14 cellular contexts compared by ENCODE assay signal in genomic region chr17:78959803-78960202, GRCh38. TPM values are rescaled to one million over a fixed set of nuclear protein-coding genes. Genes with fewer than 3 reads are reported as not detected.
DNase-seq lines count a peak whose midpoint lies in the region; ATAC-seq and TF ChIP-seq lines count a peak whose summit lies in the region.
"Had no signal": no experiment of that assay in that cellular context is flagged by ENCODE, and none has a peak within 500 bp of the region (broad histone marks: within the 10 kb centered on the region; RNA-seq: fewer than 3 reads in every experiment).

No MANE protein-coding gene starts in this region.

- no peaks in the 10 kb centered on the region for H3K9me2 ChIP-seq in Karpas-422 (replicated peaks; ENCODE audit: insufficient read depth, low read length)

- peak overlapping the region; percentile 8 for H4K91ac ChIP-seq in trophoblast cell (ENCODE audit: low read depth, low read length)

- no peak overlapping the region for H3K4me2 ChIP-seq in Karpas-422 (ENCODE audit: low read depth, low read length, poor library complexity, severe bottlenecking)
- H3K4me2 ChIP-seq in trophoblast cell (ENCODE audit: low read length) = no peak overlapping the region
- H3K4me2 ChIP-seq: BLaER1 had no signal

- H3K36me3 ChIP-seq in Karpas-422 (ENCODE audit: insufficient read depth, low read length) (no peaks in the 10 kb centered on the region), trophoblast cell (ENCODE audit: control insufficient read depth in 1 of 2, insufficient read depth in 2 of 2, low read length in 2 of 2) (no peaks in the 10 kb centered on the region)
- H3K36me3 ChIP-seq: BLaER1 had no signal

- H4K8ac ChIP-seq in trophoblast cell (ENCODE audit: low read depth, low read length) = no peak overlapping the region

- no peak overlapping the region for H3K27ac ChIP-seq in Karpas-422 (ENCODE audit: low read length)
- no peak overlapping the region for H3K27ac ChIP-seq in trophoblast cell (ENCODE audit: low read depth, low read length)
- H3K27ac ChIP-seq: 22Rv1, BLaER1, GM23248 had no signal

- DNase-seq in DMS53 (lab: John Stamatoyannopoulos, UW) (peak; percentile 21), DMS53 treated with DMSO at 0.1 percent for 48 hours (lab: John Stamatoyannopoulos, UW; ENCODE audit: unreplicated experiment) (no peak), Karpas-422 (peak; percentile 16), chondrocyte (ENCODE audit: low spot score) (no peak), trophoblast cell (no peak), NCI-H146 (lab: John Stamatoyannopoulos, UW) (no peak), NCI-H1436 treated with DMSO at 0.1 percent for 48 hours (lab: John Stamatoyannopoulos, UW) (no peak)
- DNase-seq: AML-193; Caco-2; CD8-positive, alpha-beta memory T cell; GM23248 had no signal

- H3K9ac ChIP-seq in Karpas-422 (ENCODE audit: low read length) = no peak overlapping the region
- H3K9ac ChIP-seq in trophoblast cell (ENCODE audit: low read length) = no peak overlapping the region
- H3K9ac ChIP-seq: BLaER1, GM23248 had no signal

- peaks cover 27% of the 10 kb centered on the region for H3K79me1 ChIP-seq in trophoblast cell (ENCODE audit: low read length)

- TF ChIP-seq CTCF in chondrocyte (IDR thresholded peaks at IDR 0.05) = peak; percentile 24

- H3K9me3 Mint-ChIP-seq in chondrocyte (ENCODE audit: low read depth) = no peaks in the 10 kb centered on the region

- H3K4ac ChIP-seq in trophoblast cell (ENCODE audit: low read depth, low read length) = no peak overlapping the region

- H2BK5ac ChIP-seq in trophoblast cell (ENCODE audit: low read depth, low read length, poor library complexity) = no peak overlapping the region

- H3K4me3 ChIP-seq in Karpas-422 (ENCODE audit: low read length) (no peak overlapping the region), trophoblast cell (ENCODE audit: low read depth, low read length) (no peak overlapping the region)
- H3K4me3 ChIP-seq: BLaER1, GM23248 had no signal

- H3K4me1 ChIP-seq in Karpas-422 (ENCODE audit: low read length) (no peaks in the 10 kb centered on the region), trophoblast cell (ENCODE audit: control insufficient read depth in 1 of 2, insufficient read depth in 2 of 2, low read length in 2 of 2) (peaks cover 46 to 51% of the 10 kb centered on the region in 2 experiments)

- H3K4me3 Mint-ChIP-seq in chondrocyte (ENCODE audit: unreplicated experiment) = no peak overlapping the region
- H3K4me3 Mint-ChIP-seq: CD8-positive, alpha-beta memory T cell had no signal

- no CpG with 5 or more reads among the region's 12 CpGs for WGBS in trophoblast cell (ENCODE audit: extremely low coverage, insufficient coverage, insufficient read length)

- no peak overlapping the region for H3K14ac ChIP-seq in trophoblast cell (ENCODE audit: low read length)

- H3K79me2 ChIP-seq in Karpas-422 (ENCODE audit: low read length) = no peaks in the 10 kb centered on the region
- H3K79me2 ChIP-seq in trophoblast cell (ENCODE audit: control insufficient read depth, insufficient read depth, low read length, poor library complexity) = no peaks in the 10 kb centered on the region

- peak overlapping the region; percentile 3 for H2AK5ac ChIP-seq in trophoblast cell (ENCODE audit: low read length)

- H3K18ac ChIP-seq in trophoblast cell (ENCODE audit: low read length) = no peak overlapping the region

- peaks cover 18% of the 10 kb centered on the region for H3K4me1 Mint-ChIP-seq in chondrocyte (ENCODE audit: low read depth)
- H3K4me1 Mint-ChIP-seq: CD8-positive, alpha-beta memory T cell had no signal

- no peaks in the 10 kb centered on the region for H4K20me1 ChIP-seq in Karpas-422 (ENCODE audit: insufficient read depth, low read depth, low read length)
- H4K20me1 ChIP-seq: BLaER1 had no signal

- no peak for ATAC-seq in GM21786 (IDR thresholded peaks at IDR 0.05; ENCODE audit: unreplicated experiment)

- no peak overlapping the region for H3K23ac ChIP-seq in trophoblast cell (ENCODE audit: low read length)

- H4K12ac ChIP-seq in trophoblast cell (ENCODE audit: low read depth, low read length) = no peak overlapping the region

- no peak overlapping the region for H2AFZ ChIP-seq in Karpas-422 (ENCODE audit: low read length)
- no peak overlapping the region for H2AFZ ChIP-seq in trophoblast cell (ENCODE audit: insufficient read depth, low read length, poor library complexity)
- H2AFZ ChIP-seq: GM23248 had no signal

- no peaks in the 10 kb centered on the region for H3K36me3 Mint-ChIP-seq in chondrocyte (ENCODE audit: low read depth)
- H3K36me3 Mint-ChIP-seq: CD8-positive, alpha-beta memory T cell had no signal

- H2BK120ac ChIP-seq in trophoblast cell (ENCODE audit: insufficient read depth, low read length, poor library complexity) = no peak overlapping the region

- H2BK12ac ChIP-seq in trophoblast cell (ENCODE audit: low read length) = no peak overlapping the region

- no peaks in the 10 kb centered on the region for H3K27me3 ChIP-seq in Karpas-422 (ENCODE audit: low read length)
- H3K27me3 ChIP-seq in trophoblast cell (ENCODE audit: insufficient read depth, low read length) = no peaks in the 10 kb centered on the region
- H3K27me3 ChIP-seq: BLaER1 had no signal

- H3K27me3 Mint-ChIP-seq in chondrocyte (ENCODE audit: low read depth) = no peaks in the 10 kb centered on the region

- H3K9me3 ChIP-seq in Karpas-422 (ENCODE audit: low read length) (no peaks in the 10 kb centered on the region), trophoblast cell (ENCODE audit: insufficient read depth, low read depth, low read length) (no peaks in the 10 kb centered on the region)
- H3K9me3 ChIP-seq: BLaER1, Caco-2 had no signal

- no peak overlapping the region for H3K27ac Mint-ChIP-seq in chondrocyte (ENCODE audit: unreplicated experiment)
- H3K27ac Mint-ChIP-seq: CD8-positive, alpha-beta memory T cell had no signal

RNA-seq across cellular contexts. Expression of gene LGALS3BP, which starts 19.9 kb away (rescaled TPM):
- total RNA-seq in Karpas-422 (2014; rRNA removed; shearing (Covaris generic); ENCODE audit: low replicate concordance) = 23.7 and 39.5 TPM in 2 replicates
- total RNA-seq in chondrocyte = 120 to 177 TPM (median 127 TPM) in 3 replicates
- polyA plus RNA-seq in trophoblast cell (2013) = 9.1 and 9.3 TPM in 2 replicates

RNA-seq across cellular contexts. Expression of gene TIMP2, which starts 34.6 kb away (rescaled TPM):
- total RNA-seq in Karpas-422 (2014; rRNA removed; shearing (Covaris generic); ENCODE audit: low replicate concordance) = 0.07 TPM in 1 of 2 replicates, not detected in the other
- total RNA-seq in chondrocyte = 429 to 540 TPM (median 535 TPM) in 3 replicates
- 53.1 and 56.6 TPM in 2 replicates for polyA plus RNA-seq in trophoblast cell (2013)

RNA-seq across cellular contexts. Expression of gene CANT1, which starts 49.8 kb away (rescaled TPM):
- total RNA-seq in Karpas-422 (2014; rRNA removed; shearing (Covaris generic); ENCODE audit: low replicate concordance) = 22.7 and 27.6 TPM in 2 replicates
- 37.3 to 50.5 TPM (median 47.9 TPM) in 3 replicates for total RNA-seq in chondrocyte
- 60.8 and 62.9 TPM in 2 replicates for polyA plus RNA-seq in trophoblast cell (2013)

RNA-seq across cellular contexts. Expression of gene CEP295NL, which starts 56.8 kb away (rescaled TPM):
- not detected in 2 replicates for total RNA-seq in Karpas-422 (2014; rRNA removed; shearing (Covaris generic); ENCODE audit: low replicate concordance)
- total RNA-seq in chondrocyte = 0.67 to 2.3 TPM (median 1.3 TPM) in 3 replicates
- polyA plus RNA-seq in trophoblast cell (2013) = 0.18 and 0.19 TPM in 2 replicates
- total RNA-seq: CD8-positive, alpha-beta memory T cell had no signal
- polyA plus RNA-seq: CD8-positive, alpha-beta memory T cell had no signal

Comparison
In these comparisons a context has a peak if more than half of its experiments do, and no peak if none do; other contexts are left out.
1. DNase-seq: peak in DMS53 (single experiment) and Karpas-422 (single experiment); none in DMS53 treated with DMSO at 0.1 percent for 48 hours (single experiment), chondrocyte (single experiment), trophoblast cell (0 of 2), NCI-H146 (single experiment) and NCI-H1436 treated with DMSO at 0.1 percent for 48 hours (single experiment).
2. RNA of gene TIMP2, which starts 34.6 kb away (total RNA-seq): 429 to 540 TPM in chondrocyte; 0.07 TPM in Karpas-422; every median in the first group is over 100 times any median in the second.